ENCODE assay signal across 8 cellular contexts in genomic region chrX:18426004-18426320, GRCh38. TPM values are rescaled to one million over a fixed set of nuclear protein-coding genes. Genes with fewer than 3 reads are reported as not detected.
DNase-seq lines count a peak whose midpoint lies in the region; ATAC-seq and TF ChIP-seq lines count a peak whose summit lies in the region.

No MANE protein-coding gene starts in this region.

- peak; percentile 7 for ATAC-seq in HG03066 (IDR thresholded peaks at IDR 0.05; ENCODE audit: low read depth, unreplicated experiment)

- H3K27me3 Mint-ChIP-seq in type B pancreatic cell, result no peaks in the 10 kb centered on the region

- H3K36me3 Mint-ChIP-seq in type B pancreatic cell, result no peaks in the 10 kb centered on the region

- peak overlapping the region; percentile 80 to 92 (median 87) for H3K4me2 ChIP-seq in BLaER1 treated with 17β-estradiol and CSF1 and Interleukin-3, amounts not matched to agents 10 nM and 100 nM

- no peak for TF ChIP-seq POLR2A in lower leg skin (IDR thresholded peaks at IDR 0.05)

- H3K9me3 Mint-ChIP-seq in type B pancreatic cell, result no peaks in the 10 kb centered on the region

- no peaks in the 10 kb centered on the region for H3K36me3 ChIP-seq in BLaER1 treated with 17β-estradiol and CSF1 and Interleukin-3, amounts not matched to agents 10 nM and 100 nM

- H3K27ac Mint-ChIP-seq in type B pancreatic cell, result peak overlapping the region; percentile 64

- H4K20me1 ChIP-seq in BLaER1 treated with 17β-estradiol and CSF1 and Interleukin-3, amounts not matched to agents 10 nM and 100 nM, result peaks cover 0 to 12% (median 0%) of the 10 kb centered on the region in 11 experiments; a peak in 8 of 22 replicates

- H3K9me3 ChIP-seq in BLaER1 treated with 17β-estradiol and CSF1 and Interleukin-3, amounts not matched to agents 10 nM and 100 nM (replicated peaks in 1 of 11), result peaks cover 0 to 9% (median 0%) of the 10 kb centered on the region in 11 experiments; a peak in 5 of 22 replicates

- H3K4me3 Mint-ChIP-seq in type B pancreatic cell, result peak overlapping the region; percentile 85

- peak overlapping the region in 10 of 11 experiments; percentile 52 to 79 (median 68); a peak in 20 of 22 replicates for H3K9ac ChIP-seq in BLaER1 treated with 17β-estradiol and CSF1 and Interleukin-3, amounts not matched to agents 10 nM and 100 nM

- 0 out of 20 replicates have a peak, but pooled peaks cover 0 to 4% (median 0%) of the 10 kb centered on the region in 10 experiments for H3K4me1 ChIP-seq in BLaER1 treated with 17β-estradiol and CSF1 and Interleukin-3, amounts not matched to agents 10 nM and 100 nM

- intact Hi-C loops in lower leg skin (cut with DNase I; ENCODE audit: low total_unique reads), result no loop called here

- H3K4me3 ChIP-seq in BLaER1 treated with 17β-estradiol and CSF1 and Interleukin-3, amounts not matched to agents 10 nM and 100 nM, result peak overlapping the region; percentile 67 to 79 (median 74)
- H3K4me3 ChIP-seq in astrocyte of the spinal cord (ENCODE audit: low read depth, low read length) (peak overlapping the region; percentile 69), lower leg skin (ENCODE audit: low read depth, poor library complexity, severe bottlenecking) (peak overlapping the region; percentile 70)

- H3K27ac ChIP-seq in BLaER1 treated with 17β-estradiol and CSF1 and Interleukin-3, amounts not matched to agents 10 nM and 100 nM, result peak overlapping the region in 2 of 11 experiments; percentile 20 to 47; a peak in 1 of 22 replicates

- no peak for DNase-seq in astrocyte of the spinal cord (ENCODE audit: low read depth, low spot score)
- DNase-seq in lower leg skin (ENCODE audit: low spot score in 2 of 2), result no peak
- DNase-seq in type B pancreatic cell (ENCODE audit: extremely low spot score, unreplicated experiment), result no peak
- no peak for DNase-seq in cerebellum (ENCODE audit: low spot score)
- DNase-seq in mesenteric fat pad (ENCODE audit: low spot score), result no peak
- DNase-seq in NCI-H2029 treated with DMSO at 0.1 percent for 48 hours (lab: John Stamatoyannopoulos, UW), result no peak

- WGBS in lower leg skin, 2 donors, result 13% methylated on average over 20 of the region's 40 CpGs; no CpG with 5 or more reads in 1 of the 2 donors

- peaks cover 4% of the 10 kb centered on the region for H3K4me1 Mint-ChIP-seq in type B pancreatic cell (ENCODE audit: unreplicated experiment)

- no peak for TF ChIP-seq CTCF in astrocyte of the spinal cord (IDR thresholded peaks at IDR 0.05; ENCODE audit: low read depth, low read length)
- no peak for TF ChIP-seq CTCF in lower leg skin (IDR thresholded peaks at IDR 0.05)
- no peak for TF ChIP-seq CTCF in type B pancreatic cell (conservative IDR thresholded peaks at IDR 0.05)

- H3K27me3 ChIP-seq in BLaER1 treated with 17β-estradiol and CSF1 and Interleukin-3, amounts not matched to agents 10 nM and 100 nM, result peaks cover 85 to 100% (median 96%) of the 10 kb centered on the region in 11 experiments

- in situ Hi-C loops in astrocyte of the spinal cord (cut with HindIII; ENCODE audit: low sequenced_read_pairs), result no loop called here

RNA-seq across cellular contexts. Expression of gene CDKL5, which starts 0.6 kb away (rescaled TPM):
- 1 to 10 TPM; 3.3 to 9.2 (median 5.1) TPM for total RNA-seq in lower leg skin
- 17.0 and 17.9 TPM in 2 replicates for total RNA-seq in type B pancreatic cell (ENCODE audit: low replicate concordance)
- 18.3 TPM for total RNA-seq in cerebellum
- 6.8 TPM for total RNA-seq in mesenteric fat pad
